8 cellular contexts compared by ENCODE assay signal in the genomic region with DNA sequence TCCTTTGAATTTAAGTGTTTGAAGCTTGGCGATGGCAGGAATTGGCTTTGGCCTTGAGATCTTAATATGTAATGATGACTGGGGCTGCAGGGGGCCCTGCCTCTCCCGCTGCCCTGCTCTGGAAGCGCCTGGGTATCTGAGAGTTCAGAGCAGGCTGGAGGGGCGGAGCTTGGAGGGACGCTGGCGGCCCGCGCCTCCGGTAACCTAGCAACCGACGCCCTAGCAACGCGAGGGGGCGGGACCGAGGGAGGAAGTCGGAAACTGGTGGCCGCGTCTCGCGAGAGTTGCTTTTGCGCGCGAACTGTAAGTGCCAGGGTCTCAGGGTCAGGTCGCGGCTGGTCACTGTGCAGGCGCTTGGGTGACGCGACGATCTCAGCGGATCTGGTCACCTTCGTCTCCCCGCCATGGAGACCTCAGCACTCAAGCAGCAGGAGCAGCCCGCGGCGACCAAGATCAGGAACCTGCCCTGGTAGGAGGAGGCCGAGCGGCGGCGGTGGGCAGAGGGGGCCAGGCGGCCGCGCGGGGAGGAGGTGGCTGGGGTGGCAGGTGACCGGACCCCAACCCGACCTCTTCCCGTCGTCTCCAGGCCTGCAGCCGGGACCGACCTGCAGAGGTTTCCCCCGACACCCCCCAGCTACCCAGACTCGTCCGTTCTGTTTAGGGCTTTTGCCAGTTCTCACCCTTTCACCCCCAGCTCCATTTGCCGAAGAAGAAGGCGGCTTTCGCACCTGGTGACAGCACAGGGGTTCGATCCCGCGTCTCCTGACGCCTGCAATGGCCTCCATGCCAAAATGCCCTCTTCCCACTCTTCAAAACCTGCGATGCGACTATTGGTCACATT. TPM values are rescaled to one million over a fixed set of nuclear protein-coding genes. Genes with fewer than 3 reads are reported as not detected.
DNase-seq lines count a peak whose midpoint lies in the region; ATAC-seq and TF ChIP-seq lines count a peak whose summit lies in the region.

TSS of gene RFC5 (plus strand) at position 280 of the 841 bp plus-strand sequence. CDS start at position 405, 125 bp downstream.

- intact Hi-C loops in T-helper 1 cell treated with Interleukin-12 subunit alpha and Interleukin-12 subunit beta and Interleukin-4 antibody, amounts not matched to agents 30 ng/mL and 1 ng/mL, for 36 hours (cut with micrococcal nuclease): loop anchor here (1.0 to 5.0 kb wide), 9 partner anchors 19 to 1860 kb away; partner anchors contain the start of genes CIT, FBXO21, PEBP1 and SUDS3
- intact Hi-C loops in left cardiac atrium (cut with DNase I): no loop called here

- H3K4me3 Mint-ChIP-seq in progenitor cell of endocrine pancreas (ENCODE audit: low read depth): peak within 1 kb of the TSS; percentile 87

- ATAC-seq in HG02884 (IDR thresholded peaks at IDR 0.05; ENCODE audit: unreplicated experiment) (peak; percentile 97), left cardiac atrium (peak; percentile 100)

- peak; percentile 88 for TF ChIP-seq POLR2A in GM15510 (IDR thresholded peaks at IDR 0.05; ENCODE audit: borderline replicate concordance, extremely low read depth, insufficient read length)

- H3K27ac Mint-ChIP-seq in progenitor cell of endocrine pancreas: peak within 1 kb of the TSS; percentile 89

- peaks cover 7% of the 10 kb centered on the region for H3K36me3 Mint-ChIP-seq in progenitor cell of endocrine pancreas (ENCODE audit: insufficient read depth)

- no peaks in the 10 kb centered on the region for H3K9me3 Mint-ChIP-seq in progenitor cell of endocrine pancreas (ENCODE audit: low read depth)

- H3K4me1 Mint-ChIP-seq in progenitor cell of endocrine pancreas (ENCODE audit: low read depth): peaks cover 16% of the 10 kb centered on the region

- no peaks in the 10 kb centered on the region for H3K27me3 Mint-ChIP-seq in progenitor cell of endocrine pancreas

- DNase-seq in NCI-H1694 (lab: John Stamatoyannopoulos, UW): peak; percentile 89
- DNase-seq in amniotic epithelial cell (ENCODE audit: low read depth): peak; percentile 89
- DNase-seq in left cardiac atrium: peak; percentile 99
- peak; percentile 99 for DNase-seq in progenitor cell of endocrine pancreas (ENCODE audit: low spot score, unreplicated experiment)
- peak; percentile 98 for DNase-seq in ureter (ENCODE audit: low spot score)

- no peak for TF ChIP-seq CTCF in progenitor cell of endocrine pancreas (IDR thresholded peaks at IDR 0.05; ENCODE audit: unreplicated experiment)

RNA-seq across cellular contexts. Expression of gene RFC5, which starts in this region (rescaled TPM):
- total RNA-seq in T-helper 1 cell treated with Interleukin-12 subunit alpha and Interleukin-12 subunit beta and Interleukin-4 antibody, amounts not matched to agents 30 ng/mL and 1 ng/mL, for 36 hours: 38.2 and 39.2 TPM in 2 replicates
- total RNA-seq in left cardiac atrium (1 to 10 TPM; 4.9 to 7.7 TPM), progenitor cell of endocrine pancreas (35.8 and 37.4 TPM in 2 replicates), ureter (18.4 TPM)

Comparison
In these comparisons a context has a peak if more than half of its experiments do, and no peak if none do; other contexts are left out.
1. Peak in every context shown above with its lines: DNase-seq and ATAC-seq.